Comparison of ENCODE assay signal across 13 cellular contexts in genomic region chr9:132717326-132717945, GRCh38. TPM values are rescaled to one million over a fixed set of nuclear protein-coding genes. Genes with fewer than 3 reads are reported as not detected.
DNase-seq lines count a peak whose midpoint lies in the region; ATAC-seq and TF ChIP-seq lines count a peak whose summit lies in the region.
"Had no signal": no experiment of that assay in that cellular context is flagged by ENCODE, and none has a peak within 500 bp of the region (broad histone marks: within the 10 kb centered on the region; RNA-seq: fewer than 3 reads in every experiment).

No MANE protein-coding gene starts in this region.

- peak; percentile 21 for DNase-seq in DMS53 (lab: John Stamatoyannopoulos, UW)
- DNase-seq in DMS53 treated with DMSO at 0.1 percent for 48 hours (lab: John Stamatoyannopoulos, UW; ENCODE audit: unreplicated experiment), result no peak
- peak; percentile 51 for DNase-seq in left kidney (ENCODE audit: low read depth, low spot score)
- peak; percentile 60 for DNase-seq in osteocyte (ENCODE audit: extremely low spot score, unreplicated experiment)
- DNase-seq in activated naive CD4-positive, alpha-beta T cell treated with anti-CD3 and anti-CD28 coated beads, Interleukin-2, amount 50 U/mL, for 16 hours, result no peak
- no peak for DNase-seq in globus pallidus (ENCODE audit: low spot score)
- DNase-seq: CD4-positive, CD25-positive, alpha-beta regulatory T cell; DMS79; HCEC 1CT had no signal

- H3K9me3 ChIP-seq in Loucy (ENCODE audit: insufficient read depth, low read depth, low read length), result no peaks in the 10 kb centered on the region
- H3K9me3 ChIP-seq: BLaER1 treated with 17β-estradiol and CSF1 and Interleukin-3, amounts not matched to agents 10 nM and 100 nM had no signal

- H3K4me3 Mint-ChIP-seq in osteocyte (ENCODE audit: unreplicated experiment), result no peak overlapping the region
- H3K4me3 Mint-ChIP-seq: CD4-positive, CD25-positive, alpha-beta regulatory T cell had no signal

- H3K9me3 Mint-ChIP-seq in osteocyte (ENCODE audit: unreplicated experiment), result no peaks in the 10 kb centered on the region
- H3K9me3 Mint-ChIP-seq: CD4-positive, CD25-positive, alpha-beta regulatory T cell had no signal

- H3K9ac ChIP-seq in Loucy (ENCODE audit: low read depth, low read length, poor library complexity, severe bottlenecking), result no peak overlapping the region
- H3K9ac ChIP-seq: BLaER1 treated with 17β-estradiol and CSF1 and Interleukin-3, amounts not matched to agents 10 nM and 100 nM had no signal

- H3K36me3 Mint-ChIP-seq in osteocyte (ENCODE audit: unreplicated experiment), result no peaks in the 10 kb centered on the region
- H3K36me3 Mint-ChIP-seq: CD4-positive, CD25-positive, alpha-beta regulatory T cell had no signal

- H3K9me2 ChIP-seq in Loucy (replicated peaks; ENCODE audit: low read depth, low read length), result no peaks in the 10 kb centered on the region

- H3K36me3 ChIP-seq in Loucy (ENCODE audit: insufficient read depth, low read length), result no peaks in the 10 kb centered on the region
- H3K36me3 ChIP-seq: BLaER1 treated with 17β-estradiol and CSF1 and Interleukin-3, amounts not matched to agents 10 nM and 100 nM had no signal

- no peaks in the 10 kb centered on the region for H3K4me1 Mint-ChIP-seq in osteocyte (ENCODE audit: unreplicated experiment)

- peaks cover 16% of the 10 kb centered on the region for H3K27me3 Mint-ChIP-seq in osteocyte (ENCODE audit: unreplicated experiment)

- H2AFZ ChIP-seq in Loucy (ENCODE audit: low read length), result no peak overlapping the region

- no peak overlapping the region for H3K27ac Mint-ChIP-seq in osteocyte (ENCODE audit: unreplicated experiment)
- H3K27ac Mint-ChIP-seq: CD4-positive, CD25-positive, alpha-beta regulatory T cell had no signal

- peaks cover 10% of the 10 kb centered on the region for H3K4me1 ChIP-seq in Loucy (ENCODE audit: insufficient read depth, low read length, poor library complexity, severe bottlenecking)

- H3K79me2 ChIP-seq in Loucy (ENCODE audit: insufficient read depth, low read length), result no peaks in the 10 kb centered on the region

- ATAC-seq in HG03342 (IDR thresholded peaks at IDR 0.05; ENCODE audit: unreplicated experiment), result no peak
- ATAC-seq: GM12878 had no signal

- no peaks in the 10 kb centered on the region for H4K20me1 ChIP-seq in Loucy (ENCODE audit: insufficient read depth, low read length, poor library complexity, severe bottlenecking)
- H4K20me1 ChIP-seq: BLaER1 treated with 17β-estradiol and CSF1 and Interleukin-3, amounts not matched to agents 10 nM and 100 nM had no signal

- TF ChIP-seq CTCF in Loucy (conservative IDR thresholded peaks at IDR 0.05; ENCODE audit: low read length) (no peak), osteocyte (IDR thresholded peaks at IDR 0.05) (no peak)

- peak overlapping the region; percentile 12 for H3K4me2 ChIP-seq in Loucy (ENCODE audit: low read depth, low read length, poor library complexity, severe bottlenecking)
- H3K4me2 ChIP-seq: BLaER1 treated with 17β-estradiol and CSF1 and Interleukin-3, amounts not matched to agents 10 nM and 100 nM had no signal

- peaks cover 5% of the 10 kb centered on the region for H3K27me3 ChIP-seq in Loucy (ENCODE audit: insufficient read depth, low read length, poor library complexity, severe bottlenecking)
- H3K27me3 ChIP-seq: BLaER1 treated with 17β-estradiol and CSF1 and Interleukin-3, amounts not matched to agents 10 nM and 100 nM had no signal

- no peaks in the 10 kb centered on the region for H3F3A ChIP-seq in Loucy (ENCODE audit: low read depth)

- H3K4me3 ChIP-seq in Loucy (ENCODE audit: low read length, poor library complexity, severe bottlenecking), result no peak overlapping the region
- H3K4me3 ChIP-seq: BLaER1 treated with 17β-estradiol and CSF1 and Interleukin-3, amounts not matched to agents 10 nM and 100 nM; GM12878 had no signal

RNA-seq across cellular contexts. Expression of gene GTF3C4, which starts 47.2 kb away (rescaled TPM):
- 21.2 and 22.7 TPM in 2 replicates for total RNA-seq in osteocyte

RNA-seq across cellular contexts. Expression of gene DDX31, which starts 47.7 kb away (rescaled TPM):
- 14.6 and 14.7 TPM in 2 replicates for total RNA-seq in osteocyte

Comparison
In these comparisons a context has a peak if more than half of its experiments do, and no peak if none do; other contexts are left out.
1. DNase-seq: peak in DMS53 (single experiment), left kidney (single experiment) and osteocyte (single experiment); none in DMS53 treated with DMSO at 0.1 percent for 48 hours (single experiment), activated naive CD4-positive, alpha-beta T cell treated with anti-CD3 and anti-CD28 coated beads, Interleukin-2, amount 50 U/mL, for 16 hours (single experiment) and globus pallidus (single experiment).